Comparison of ENCODE assay signal across 1 cellular context in the genomic region with DNA sequence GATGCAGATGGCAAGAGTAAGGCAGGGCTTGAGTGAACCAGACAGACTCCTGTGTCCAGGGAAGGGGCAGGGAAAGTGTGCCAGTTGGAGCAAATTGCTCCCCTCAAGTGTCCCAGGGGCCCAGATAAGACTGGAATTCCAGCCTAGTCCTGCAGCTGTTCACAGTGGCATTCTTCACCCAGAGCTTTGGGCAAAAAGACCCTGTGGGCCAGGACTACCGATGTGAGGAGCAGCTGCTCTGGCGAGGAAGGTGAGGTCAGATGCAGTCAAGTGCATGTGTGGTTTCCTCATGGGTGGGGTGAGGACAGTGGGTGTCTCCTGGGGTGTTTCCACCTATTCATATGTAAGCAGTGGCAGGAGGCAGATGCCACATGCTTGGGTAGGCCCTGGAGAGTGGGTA.
TF ChIP-seq lines count a peak whose summit lies in the region.

No MANE protein-coding gene starts in this region.

TF ChIP-seq in GM12878, 131 proteins besides CTCF, POLR2A, EP300 and RAD21:
- TF ChIP-seq, protein P1, sequence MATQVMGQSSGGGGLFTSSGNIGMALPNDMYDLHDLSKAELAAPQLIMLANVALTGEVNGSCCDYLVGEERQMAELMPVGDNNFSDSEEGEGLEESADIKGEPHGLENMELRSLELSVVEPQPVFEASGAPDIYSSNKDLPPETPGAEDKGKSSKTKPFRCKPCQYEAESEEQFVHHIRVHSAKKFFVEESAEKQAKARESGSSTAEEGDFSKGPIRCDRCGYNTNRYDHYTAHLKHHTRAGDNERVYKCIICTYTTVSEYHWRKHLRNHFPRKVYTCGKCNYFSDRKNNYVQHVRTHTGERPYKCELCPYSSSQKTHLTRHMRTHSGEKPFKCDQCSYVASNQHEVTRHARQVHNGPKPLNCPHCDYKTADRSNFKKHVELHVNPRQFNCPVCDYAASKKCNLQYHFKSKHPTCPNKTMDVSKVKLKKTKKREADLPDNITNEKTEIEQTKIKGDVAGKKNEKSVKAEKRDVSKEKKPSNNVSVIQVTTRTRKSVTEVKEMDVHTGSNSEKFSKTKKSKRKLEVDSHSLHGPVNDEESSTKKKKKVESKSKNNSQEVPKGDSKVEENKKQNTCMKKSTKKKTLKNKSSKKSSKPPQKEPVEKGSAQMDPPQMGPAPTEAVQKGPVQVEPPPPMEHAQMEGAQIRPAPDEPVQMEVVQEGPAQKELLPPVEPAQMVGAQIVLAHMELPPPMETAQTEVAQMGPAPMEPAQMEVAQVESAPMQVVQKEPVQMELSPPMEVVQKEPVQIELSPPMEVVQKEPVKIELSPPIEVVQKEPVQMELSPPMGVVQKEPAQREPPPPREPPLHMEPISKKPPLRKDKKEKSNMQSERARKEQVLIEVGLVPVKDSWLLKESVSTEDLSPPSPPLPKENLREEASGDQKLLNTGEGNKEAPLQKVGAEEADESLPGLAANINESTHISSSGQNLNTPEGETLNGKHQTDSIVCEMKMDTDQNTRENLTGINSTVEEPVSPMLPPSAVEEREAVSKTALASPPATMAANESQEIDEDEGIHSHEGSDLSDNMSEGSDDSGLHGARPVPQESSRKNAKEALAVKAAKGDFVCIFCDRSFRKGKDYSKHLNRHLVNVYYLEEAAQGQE (IDR thresholded peaks at IDR 0.05; ENCODE audit: low read depth, low read length), result peak; percentile 12; the same call in 1 of the 2 replicates
- TF ChIP-seq FOS (IDR thresholded peaks at IDR 0.05; ENCODE audit: borderline replicate concordance, extremely low read depth, insufficient read length), result no peak
